8 cellular contexts compared by ENCODE assay signal in genomic region chr11:115334932-115335788, GRCh38.
DNase-seq lines count a peak whose midpoint lies in the region; ATAC-seq lines count a peak whose summit lies in the region.

No MANE protein-coding gene starts in this region.

- H3K27ac Mint-ChIP-seq in activated naive CD8-positive, alpha-beta T cell treated with anti-CD3 and anti-CD28 coated beads, Interleukin-2, amount 50 U/mL, for 24 hours = no peak overlapping the region

- no peaks in the 10 kb centered on the region for H3K36me3 Mint-ChIP-seq in activated naive CD8-positive, alpha-beta T cell treated with anti-CD3 and anti-CD28 coated beads, Interleukin-2, amount 50 U/mL, for 24 hours (ENCODE audit: low read depth)

- H3K4me3 Mint-ChIP-seq in activated naive CD8-positive, alpha-beta T cell treated with anti-CD3 and anti-CD28 coated beads, Interleukin-2, amount 50 U/mL, for 24 hours = no peak overlapping the region

- H3K4me1 Mint-ChIP-seq in activated naive CD8-positive, alpha-beta T cell treated with anti-CD3 and anti-CD28 coated beads, Interleukin-2, amount 50 U/mL, for 24 hours = no peaks in the 10 kb centered on the region

- no peaks in the 10 kb centered on the region for H3K9me3 Mint-ChIP-seq in activated naive CD8-positive, alpha-beta T cell treated with anti-CD3 and anti-CD28 coated beads, Interleukin-2, amount 50 U/mL, for 24 hours

- no peak for ATAC-seq in activated naive CD8-positive, alpha-beta T cell treated with anti-CD3 and anti-CD28 coated beads, Interleukin-2, amount 50 U/mL, for 24 hours
- no peak for ATAC-seq in stimulated activated naive CD8-positive, alpha-beta T cell treated with anti-CD3 and anti-CD28 coated beads, Interleukin-15, Interleukin-2, amounts not matched to agents 100 U/mL and 50 U/mL, for 24 hours
- ATAC-seq in GM19397 (IDR thresholded peaks at IDR 0.05; ENCODE audit: unreplicated experiment) = no peak

- DNase-seq in NCI-H2196 (lab: John Stamatoyannopoulos, UW; ENCODE audit: unreplicated experiment) (peak; percentile 63), NCI-H2196 treated with DMSO at 0.1 percent for 48 hours (lab: John Stamatoyannopoulos, UW; ENCODE audit: unreplicated experiment) (no peak), NCI-H345 treated with DMSO at 0.1 percent for 48 hours (lab: John Stamatoyannopoulos, UW; ENCODE audit: unreplicated experiment) (peak; percentile 32), dedifferentiated amniotic fluid mesenchymal stem cell (ENCODE audit: extremely low spot score) (peak; percentile 28), non-pigmented ciliary epithelial cell (ENCODE audit: low read depth) (peak; percentile 6)
- DNase-seq in activated naive CD8-positive, alpha-beta T cell treated with anti-CD3 and anti-CD28 coated beads, Interleukin-2, amount 50 U/mL, for 24 hours = no peak
- no peak for DNase-seq in stimulated activated naive CD8-positive, alpha-beta T cell treated with anti-CD3 and anti-CD28 coated beads, Interleukin-15, Interleukin-2, amounts not matched to agents 100 U/mL and 50 U/mL, for 24 hours

- H3K27me3 Mint-ChIP-seq in activated naive CD8-positive, alpha-beta T cell treated with anti-CD3 and anti-CD28 coated beads, Interleukin-2, amount 50 U/mL, for 24 hours = no peaks in the 10 kb centered on the region

Comparison
In these comparisons a context has a peak if more than half of its experiments do, and no peak if none do; other contexts are left out.
1. DNase-seq: peak in NCI-H2196 (single experiment), NCI-H345 treated with DMSO at 0.1 percent for 48 hours (single experiment), dedifferentiated amniotic fluid mesenchymal stem cell (single experiment) and non-pigmented ciliary epithelial cell (single experiment); none in NCI-H2196 treated with DMSO at 0.1 percent for 48 hours (single experiment), activated naive CD8-positive, alpha-beta T cell treated with anti-CD3 and anti-CD28 coated beads, Interleukin-2, amount 50 U/mL, for 24 hours (single experiment) and stimulated activated naive CD8-positive, alpha-beta T cell treated with anti-CD3 and anti-CD28 coated beads, Interleukin-15, Interleukin-2, amounts not matched to agents 100 U/mL and 50 U/mL, for 24 hours (single experiment).